ENCODE assay signal across 1 cellular context in genomic region chr15:75727851-75728715, GRCh38.
TF ChIP-seq lines count a peak whose summit lies in the region.

No MANE protein-coding gene starts in this region.

TF ChIP-seq in HEK293, 187 proteins besides CTCF, POLR2A, EP300 and RAD21 (continued from another document):
- TF ChIP-seq ZNF426 (tag by site-specific recombination; IDR thresholded peaks at IDR 0.05) (no peak), ZNF501 (tag by site-specific recombination; IDR thresholded peaks at IDR 0.05) (0 out of 2 replicates have a peak, but pooled peaks have one; percentile 35), MYNN (tag by site-specific recombination; IDR thresholded peaks at IDR 0.05; ENCODE audit: borderline replicate concordance) (no peak), ZNF292 (tag by site-specific recombination; IDR thresholded peaks at IDR 0.05; ENCODE audit: borderline replicate concordance, low read depth) (no peak), PATZ1 (tag by site-specific recombination; IDR thresholded peaks at IDR 0.05) (0 out of 2 replicates have a peak, but pooled peaks have one; percentile 28), ZFP41 (tag by site-specific recombination; IDR thresholded peaks at IDR 0.05; ENCODE audit: borderline replicate concordance) (no peak), ZNF155 (tag by site-specific recombination; IDR thresholded peaks at IDR 0.05) (no peak), OVOL3 (tag by site-specific recombination; IDR thresholded peaks at IDR 0.05) (no peak), ZNF324 (tag by site-specific recombination; IDR thresholded peaks at IDR 0.05) (no peak), ZNF654 (tag by site-specific recombination; IDR thresholded peaks at IDR 0.05; ENCODE audit: low read depth) (peak; percentile 80), ZNF2 (tag by site-specific recombination; IDR thresholded peaks at IDR 0.05) (0 out of 2 replicates have a peak, but pooled peaks have one; percentile 30), ZNF266 (tag by site-specific recombination; IDR thresholded peaks at IDR 0.05; ENCODE audit: low read depth) (no peak), ZNF398 (tag by site-specific recombination; IDR thresholded peaks at IDR 0.05) (0 out of 2 replicates have a peak, but pooled peaks have one; percentile 13), ZNF785 (tag by site-specific recombination; IDR thresholded peaks at IDR 0.05) (peak; percentile 39; the same call in 1 of the 2 replicates), ZBTB10 (tag by site-specific recombination; IDR thresholded peaks at IDR 0.05) (peak; percentile 30; the same call in 1 of the 2 replicates), ZNF19 (tag by site-specific recombination; IDR thresholded peaks at IDR 0.05; ENCODE audit: low read depth) (no peak), YY2 (tag by site-specific recombination; IDR thresholded peaks at IDR 0.05) (no peak), ZBTB26 (tag by site-specific recombination; optimal IDR thresholded peaks at IDR 0.05) (peak; percentile 12), ZNF626 (tag by site-specific recombination; IDR thresholded peaks at IDR 0.05) (no peak), ZNF660 (tag by site-specific recombination; IDR thresholded peaks at IDR 0.05) (no peak), ZNF600 (tag by site-specific recombination; IDR thresholded peaks at IDR 0.05) (peak; percentile 69), ZNF777 (tag by site-specific recombination; IDR thresholded peaks at IDR 0.05; ENCODE audit: borderline replicate concordance) (no peak), ZNF510 (tag by site-specific recombination; IDR thresholded peaks at IDR 0.05; ENCODE audit: insufficient replicate concordance) (no peak), ZNF768 (tag by site-specific recombination; IDR thresholded peaks at IDR 0.05) (peak; percentile 58; the same call in 1 of the 2 replicates)
